Comparison of ENCODE assay signal across 8 cellular contexts in genomic region chr1:201042663-201043461, GRCh38. TPM values are rescaled to one million over a fixed set of nuclear protein-coding genes. Genes with fewer than 3 reads are reported as not detected.
A peak's percentile ranks its signal among the peaks of the same experiment; 100 is the strongest.
DNase-seq lines count a peak whose midpoint lies in the region; ATAC-seq lines count a peak whose summit lies in the region.

No MANE protein-coding gene starts in this region.

- POLR2A ChIA-PET in activated CD4-positive, alpha-beta memory T cell treated with anti-CD3 and anti-CD28 coated beads, Interleukin-2, amount 10 ng/mL, durations not matched to agents 7 days and 5 days (lab: Charles Lee) = interaction anchor here (0.9 to 1.9 kb wide), 4 partner anchors 17 to 70 kb away, joined by 3 to 9 read pairs (median 4); no protein-coding TSS in a partner anchor

- ATAC-seq in HG03432 (IDR thresholded peaks at IDR 0.05; ENCODE audit: unreplicated experiment) = peak; percentile 79

- H3K9me3 ChIP-seq in effector memory CD4-positive, alpha-beta T cell (ENCODE audit: control insufficient read depth, low read length) = no peaks in the 10 kb centered on the region

- H3K4me1 ChIP-seq in effector memory CD4-positive, alpha-beta T cell (ENCODE audit: control insufficient read depth, insufficient read depth, low read length, poor library complexity, severe bottlenecking) = no peaks in the 10 kb centered on the region

- H3K4me1 Mint-ChIP-seq in activated CD4-positive, alpha-beta memory T cell treated with anti-CD3 and anti-CD28 coated beads, Interleukin-2, amount 10 ng/mL, durations not matched to agents 7 days and 5 days = no peaks in the 10 kb centered on the region

- no peaks in the 10 kb centered on the region for H3K9me3 Mint-ChIP-seq in activated CD4-positive, alpha-beta memory T cell treated with anti-CD3 and anti-CD28 coated beads, Interleukin-2, amount 10 ng/mL, durations not matched to agents 7 days and 5 days

- no peaks in the 10 kb centered on the region for H3K27me3 ChIP-seq in effector memory CD4-positive, alpha-beta T cell (replicated peaks; ENCODE audit: control insufficient read depth, insufficient read depth, low read length, poor library complexity, severe bottlenecking)

- H3K4me3 ChIP-seq in effector memory CD4-positive, alpha-beta T cell (ENCODE audit: insufficient read depth, low read depth, low read length, poor library complexity, severe bottlenecking) = no peak overlapping the region

- DNase-seq in NK-92 treated with Interleukin-12 subunit alpha and Interleukin-12 subunit beta, amount 100 ng/mL, for 24 hours (lab: John Stamatoyannopoulos, UW) = peak; percentile 24
- no peak for DNase-seq in NK-92 (lab: John Stamatoyannopoulos, UW; ENCODE audit: unreplicated experiment)
- DNase-seq in NCI-H774 (lab: John Stamatoyannopoulos, UW) = peak; percentile 73
- DNase-seq in activated CD4-positive, alpha-beta memory T cell treated with anti-CD3 and anti-CD28 coated beads, Interleukin-2, amount 10 ng/mL, durations not matched to agents 7 days and 5 days = peak; percentile 76
- peak; percentile 34 to 57 (median 41) for DNase-seq in effector memory CD4-positive, alpha-beta T cell
- peak; percentile 86 for DNase-seq in midbrain (lab: John Stamatoyannopoulos, UW)
- DNase-seq in stimulated activated CD8-positive, alpha-beta memory T cell treated with anti-CD3 and anti-CD28 coated beads, Interleukin-7, amount 100 ng/mL, for 4 hours (ENCODE audit: low read depth in 2 of 2) = peak; percentile 44 to 57

- H3K36me3 ChIP-seq in effector memory CD4-positive, alpha-beta T cell (ENCODE audit: control insufficient read depth, insufficient read depth, low read length) = no peaks in the 10 kb centered on the region

- H3K27me3 Mint-ChIP-seq in activated CD4-positive, alpha-beta memory T cell treated with anti-CD3 and anti-CD28 coated beads, Interleukin-2, amount 10 ng/mL, durations not matched to agents 7 days and 5 days = peaks cover 14% of the 10 kb centered on the region

- no peak overlapping the region for H3K27ac Mint-ChIP-seq in activated CD4-positive, alpha-beta memory T cell treated with anti-CD3 and anti-CD28 coated beads, Interleukin-2, amount 10 ng/mL, durations not matched to agents 7 days and 5 days

- CTCF ChIA-PET in activated CD4-positive, alpha-beta memory T cell treated with anti-CD3 and anti-CD28 coated beads, Interleukin-2, amount 10 ng/mL, durations not matched to agents 7 days and 5 days (lab: Charles Lee) = interaction anchor here (0.6 to 9.4 kb wide), 16 partner anchors 8 to 421 kb away, joined by 3 to 104 read pairs (median 4); partner anchors contain the start of gene KIF21B

- H3K4me3 Mint-ChIP-seq in activated CD4-positive, alpha-beta memory T cell treated with anti-CD3 and anti-CD28 coated beads, Interleukin-2, amount 10 ng/mL, durations not matched to agents 7 days and 5 days = no peak overlapping the region

- H3K36me3 Mint-ChIP-seq in activated CD4-positive, alpha-beta memory T cell treated with anti-CD3 and anti-CD28 coated beads, Interleukin-2, amount 10 ng/mL, durations not matched to agents 7 days and 5 days (ENCODE audit: low read depth) = no peaks in the 10 kb centered on the region

- no peak overlapping the region for H3K27ac ChIP-seq in effector memory CD4-positive, alpha-beta T cell (ENCODE audit: insufficient read depth, low read length, poor library complexity, severe bottlenecking)

RNA-seq across cellular contexts. Expression of gene KIF21B, which starts 19.3 kb away (rescaled TPM):
- total RNA-seq in activated CD4-positive, alpha-beta memory T cell treated with anti-CD3 and anti-CD28 coated beads, Interleukin-2, amount 10 ng/mL, durations not matched to agents 7 days and 5 days = 100 to 1,000 TPM; 175 to 180 TPM
